In the genomic region with DNA sequence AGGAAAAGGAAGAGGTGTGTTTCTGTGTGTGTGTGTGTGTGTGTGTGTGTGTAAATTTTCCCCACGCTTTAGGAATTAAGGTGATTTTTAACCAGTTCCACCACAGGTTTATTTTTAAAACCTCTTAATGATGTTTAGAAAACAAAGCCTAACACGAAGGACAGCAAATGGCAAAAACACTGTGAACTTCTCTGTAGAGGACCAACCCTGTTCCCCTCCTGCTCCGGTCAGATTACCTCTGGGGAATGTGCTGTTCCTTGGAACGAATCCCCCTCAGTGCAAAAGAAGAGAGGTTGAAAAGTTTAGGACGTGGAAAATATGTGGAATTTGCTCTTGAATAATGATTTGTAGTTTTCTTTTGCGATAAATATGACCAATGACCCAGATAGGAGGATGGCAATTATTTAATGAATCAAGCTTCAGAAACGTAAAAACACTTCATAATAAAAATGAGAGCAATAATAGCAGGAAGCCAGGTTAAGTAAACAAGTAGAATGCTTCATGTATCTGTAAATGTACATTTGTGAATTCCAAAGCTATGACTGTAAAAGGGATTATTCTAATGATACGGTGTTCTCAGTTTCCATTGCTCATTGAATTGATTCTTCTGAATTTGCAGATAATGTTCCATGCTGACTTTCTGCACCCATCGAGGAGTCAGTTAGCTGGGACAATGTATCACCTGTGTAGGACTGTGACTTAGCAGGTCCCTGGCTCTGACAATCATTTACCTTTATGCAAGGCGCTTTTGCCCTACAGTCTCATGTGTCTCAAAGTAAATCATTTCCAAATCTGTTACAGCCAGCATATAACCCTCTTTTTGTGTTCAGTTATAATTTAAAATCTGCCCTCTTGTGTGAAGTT, we compare ENCODE assay signal across 12 cellular contexts.
DNase-seq lines count a peak whose midpoint lies in the region; ATAC-seq, FAIRE-seq and TF ChIP-seq lines count a peak whose summit lies in the region.
"Had no signal": no experiment of that assay in that cellular context is flagged by ENCODE, and none has a peak within 500 bp of the region (broad histone marks: within the 10 kb centered on the region; RNA-seq: fewer than 3 reads in every experiment).

No MANE protein-coding gene starts in this region.

- H3K4me3 ChIP-seq in kidney (ENCODE audit: low read length in 2 of 2), result peak overlapping the region; percentile 46 to 58
- no peak overlapping the region for H3K4me3 ChIP-seq in GM23248

- DNase-seq in EH (ENCODE audit: low read depth) (peak; percentile 4), HPDE6-E6E7 (ENCODE audit: extremely low spot score) (peak; percentile 23), kidney (no peak), RPMI8226 (no peak), COR-L47 (lab: John Stamatoyannopoulos, UW) (no peak), GDM1 (lab: John Stamatoyannopoulos, UW) (no peak), GM23248 (no peak)
- DNase-seq: activated CD8-positive, alpha-beta T cell treated with anti-CD3 and anti-CD28 coated beads for 36 hours; brain microvascular endothelial cell; glutamatergic neuron; NCI-H2029 had no signal

- H3K4me1 ChIP-seq in kidney (ENCODE audit: control insufficient read depth in 1 of 2, insufficient read depth in 1 of 2, low read depth in 1 of 2, low read length in 2 of 2) (peaks cover 2 to 8% of the 10 kb centered on the region in 2 donors), GM23248 (ENCODE audit: insufficient read depth) (no peaks in the 10 kb centered on the region)

- H2AFZ ChIP-seq in GM23248, result no peak overlapping the region

- in situ Hi-C loops in GM23248 (cut with MboI), result no loop called here

- intact Hi-C loops in kidney (cut with DNase I), result no loop called here

- H3K27me3 ChIP-seq in GM23248 (replicated peaks; ENCODE audit: insufficient read depth), result no peaks in the 10 kb centered on the region
- H3K27me3 ChIP-seq: brain microvascular endothelial cell had no signal

- no peak for TF ChIP-seq CTCF in kidney (IDR thresholded peaks at IDR 0.05; ENCODE audit: borderline replicate concordance, extremely low read depth, insufficient read depth)

- no peaks in the 10 kb centered on the region for H3K9me3 ChIP-seq in kidney (ENCODE audit: control insufficient read depth in 1 of 2, low read length in 2 of 2)
- no peaks in the 10 kb centered on the region for H3K9me3 ChIP-seq in GM23248 (ENCODE audit: low read depth)

- no peak overlapping the region for H3K9ac ChIP-seq in kidney (ENCODE audit: low read length in 2 of 2)
- H3K9ac ChIP-seq in GM23248, result no peak overlapping the region

- H3K27ac ChIP-seq in kidney (ENCODE audit: low read depth in 2 of 2, low read length in 2 of 2) (peak overlapping the region; percentile 18 to 71), GM23248 (no peak overlapping the region)
- H3K27ac ChIP-seq: brain microvascular endothelial cell had no signal

- no peaks in the 10 kb centered on the region for H3K9me2 ChIP-seq in GM23248 (ENCODE audit: insufficient read depth)

- H4K20me1 ChIP-seq in GM23248 (ENCODE audit: insufficient read depth), result no peaks in the 10 kb centered on the region

- H3K36me3 ChIP-seq in kidney (ENCODE audit: control insufficient read depth in 1 of 2, insufficient read depth in 2 of 2, low read length in 2 of 2) (no peaks in the 10 kb centered on the region), GM23248 (ENCODE audit: low read depth) (no peaks in the 10 kb centered on the region)
- H3K36me3 ChIP-seq: brain microvascular endothelial cell had no signal

- H3F3A ChIP-seq in GM23248 (ENCODE audit: insufficient read depth), result no peaks in the 10 kb centered on the region

- no peak overlapping the region for H3K4me2 ChIP-seq in GM23248 (ENCODE audit: unreplicated experiment)

- peak; percentile 78 for ATAC-seq in GM21529 (IDR thresholded peaks at IDR 0.05; ENCODE audit: unreplicated experiment)
- ATAC-seq: activated CD8-positive, alpha-beta T cell treated with anti-CD3 and anti-CD28 coated beads for 36 hours had no signal

- H3K79me2 ChIP-seq in GM23248 (ENCODE audit: insufficient read depth), result no peaks in the 10 kb centered on the region

- WGBS in GM23248 (ENCODE audit: low coverage in 1 of 2, low lambda C conversion rate in 2 of 2, missing lambda C conversion rate in 2 of 2), 2 experiments, result 63 to 68% methylated on average over 10 of the region's 10 CpGs

- FAIRE-seq in kidney (lab: Jason Lieb, UNC), result peak; percentile 86

Comparison
In these comparisons a context has a peak if more than half of its experiments do, and no peak if none do; other contexts are left out.
1. DNase-seq: peak in EH (single experiment) and HPDE6-E6E7 (single experiment); none in kidney (single experiment), RPMI8226 (single experiment), COR-L47 (single experiment), GDM1 (single experiment) and GM23248 (single experiment).